In genomic region chr21:41928621-41929220, GRCh38 we compare ENCODE assay signal across 9 cellular contexts. TPM values are rescaled to one million over a fixed set of nuclear protein-coding genes. Genes with fewer than 3 reads are reported as not detected.
A peak's percentile ranks its signal among the peaks of the same experiment; 100 is the strongest.
DNase-seq lines count a peak whose midpoint lies in the region; ATAC-seq, FAIRE-seq and TF ChIP-seq lines count a peak whose summit lies in the region.
"Had no signal": no experiment of that assay in that cellular context is flagged by ENCODE, and none has a peak within 500 bp of the region (broad histone marks: within the 10 kb centered on the region; RNA-seq: fewer than 3 reads in every experiment).

No MANE protein-coding gene starts in this region.

- in situ Hi-C loops in Panc1 (cut with HindIII; ENCODE audit: low pct_unique_long_range_greater_than_20kb, low sequenced_read_pairs): no loop called here

- H3K9me3 Mint-ChIP-seq in memory B cell: no peaks in the 10 kb centered on the region

- H3K4me3 Mint-ChIP-seq in memory B cell: peak overlapping the region; percentile 37

- CTCF ChIA-PET in Panc1 (lab: Charles Lee): interaction anchor here (0.7 kb wide), 1 partner anchor 169 kb away, joined by 3 read pairs; no protein-coding TSS in a partner anchor

- peak; percentile 74 for FAIRE-seq in GM12891 (lab: Jason Lieb, UNC)

- POLR2A ChIA-PET in Panc1 (lab: Charles Lee): no interaction called here

- H3K36me3 Mint-ChIP-seq in memory B cell: no peaks in the 10 kb centered on the region

- H3K27me3 ChIP-seq in Panc1 (ENCODE audit: control insufficient read depth, insufficient read depth, low read length): no peaks in the 10 kb centered on the region

- peak overlapping the region; percentile 84 for H3K27ac Mint-ChIP-seq in memory B cell

- H3K27ac ChIP-seq in Panc1 (ENCODE audit: low read length): peak overlapping the region; percentile 48; the same call in 1 of the 2 replicates

- no peaks in the 10 kb centered on the region for H3K9me3 ChIP-seq in Panc1 (ENCODE audit: control insufficient read depth, insufficient read depth, low read depth, low read length)

- BruUV-seq in Panc1 (replicated peaks; lab: Mats Ljungman, UMichigan): no TSS peak

- H3K4me1 ChIP-seq in Panc1 (ENCODE audit: control insufficient read depth, insufficient read depth, low read length): peaks cover 45% of the 10 kb centered on the region

- H3K4me3 ChIP-seq in Panc1 (ENCODE audit: low read depth in 2 of 2, low read length in 2 of 2): no peak overlapping the region

- intact Hi-C loops in Panc1 (cut with micrococcal nuclease; ENCODE audit: unreplicated experiment): no loop called here

- H3K36me3 ChIP-seq in Panc1 (ENCODE audit: control insufficient read depth, insufficient read depth, low read length): no peaks in the 10 kb centered on the region

- peaks cover 29% of the 10 kb centered on the region for H3K4me1 Mint-ChIP-seq in memory B cell

- ATAC-seq in GM21529 (IDR thresholded peaks at IDR 0.05; ENCODE audit: unreplicated experiment) (peak; percentile 42), Panc1 (no peak), memory B cell (ENCODE audit: low read depth) (peak; percentile 88), GM18519 (IDR thresholded peaks at IDR 0.05; ENCODE audit: low FRiP score, unreplicated experiment) (no peak)

- no peak for DNase-seq in GM12891 (ENCODE audit: insufficient read length, low spot score)
- DNase-seq in Panc1 (ENCODE audit: low read depth, low spot score): no peak
- DNase-seq in memory B cell (ENCODE audit: low spot score in 2 of 2): peak in 1 of 2 donors; percentile 47
- DNase-seq in NCI-H526 (lab: John Stamatoyannopoulos, UW): no peak
- no peak for DNase-seq in activated CD4-positive, CD25-positive, alpha-beta regulatory T cell treated with anti-CD3 and anti-CD28 coated beads, Interleukin-2, amount 50 U/mL, for 72 hours
- DNase-seq in NCI-H187 (lab: John Stamatoyannopoulos, UW): no peak
- DNase-seq: activated gamma-delta T cell treated with Interleukin-2 at 50 U/mL for 16 hours had no signal

- no peak for TF ChIP-seq POLR2A in GM12891 (IDR thresholded peaks at IDR 0.05; ENCODE audit: low read depth, low read length)

- TF ChIP-seq CTCF in Panc1 (IDR thresholded peaks at IDR 0.05): no peak

- no peaks in the 10 kb centered on the region for H3K27me3 Mint-ChIP-seq in memory B cell

TF ChIP-seq in GM12891, 5 proteins besides CTCF, POLR2A, EP300 and RAD21:
- TF ChIP-seq SPI1 (IDR thresholded peaks at IDR 0.05; ENCODE audit: low read depth, low read length) (peak; percentile 94), POU2F2 (IDR thresholded peaks at IDR 0.05; ENCODE audit: low read depth, low read length) (peak; percentile 82), TAF1 (IDR thresholded peaks at IDR 0.05; ENCODE audit: low read depth, low read length) (no peak)

RNA-seq across cellular contexts. Expression of gene C2CD2, which starts 25.1 kb away (rescaled TPM):
- 9.1 TPM for polyA plus RNA-seq in GM12891 (2012; ENCODE audit: low read depth, missing spikeins)
- total RNA-seq in Panc1 (2021; ENCODE audit: unreplicated experiment): 14.0 TPM
- 6.6 TPM for polyA plus RNA-seq in Panc1 (2012; ENCODE audit: insufficient read length)

RNA-seq across cellular contexts. Expression of gene PRDM15, which starts 49.6 kb away (rescaled TPM):
- polyA plus RNA-seq in GM12891 (2012; ENCODE audit: low read depth, missing spikeins): 7.4 TPM
- 11.2 TPM for total RNA-seq in Panc1 (2021; ENCODE audit: unreplicated experiment)
- polyA plus RNA-seq in Panc1 (2012; ENCODE audit: insufficient read length): 13.2 TPM

Comparison
In these comparisons a context has a peak if more than half of its experiments do, and no peak if none do; other contexts are left out.
1. ATAC-seq: peak in GM21529 (single experiment) and memory B cell (single experiment); none in Panc1 (single experiment) and GM18519 (single experiment).